Comparison of ENCODE assay signal across 8 cellular contexts in genomic region chr10:27099916-27100799, GRCh38. TPM values are rescaled to one million over a fixed set of nuclear protein-coding genes. Genes with fewer than 3 reads are reported as not detected.
DNase-seq lines count a peak whose midpoint lies in the region; ATAC-seq and TF ChIP-seq lines count a peak whose summit lies in the region.

ANKRD26 (minus strand) TSS chr10:27100494; CDS start chr10:27100326, 168 bp downstream.

- H3K4me1 ChIP-seq in esophagus (ENCODE audit: control insufficient read depth in 2 of 2, insufficient read depth in 2 of 2, low read length in 1 of 2): no peaks in the 10 kb centered on the region
- peaks cover 3 to 5% of the 10 kb centered on the region in 2 donors for H3K4me1 ChIP-seq in mucosa of rectum (ENCODE audit: control insufficient read depth in 2 of 2, insufficient read depth in 2 of 2, low read length in 2 of 2)

- H3K27ac Mint-ChIP-seq in activated T-cell treated with anti-CD3 and anti-CD28 coated beads, Interleukin-2, amount 50 U/mL, for 24 hours: peak within 1 kb of the TSS; percentile 98

- H3K9me3 ChIP-seq in esophagus (ENCODE audit: control insufficient read depth in 2 of 2, insufficient read depth in 1 of 2, low read depth in 1 of 2, low read length in 1 of 2): no peaks in the 10 kb centered on the region
- no peaks in the 10 kb centered on the region for H3K9me3 ChIP-seq in mucosa of rectum (ENCODE audit: control insufficient read depth in 2 of 2, low read length in 2 of 2)

- H3K36me3 Mint-ChIP-seq in activated T-cell treated with anti-CD3 and anti-CD28 coated beads, Interleukin-2, amount 50 U/mL, for 24 hours (ENCODE audit: low read depth): peaks cover 22% of the 10 kb centered on the region

- no peaks in the 10 kb centered on the region for H3K9me3 Mint-ChIP-seq in activated T-cell treated with anti-CD3 and anti-CD28 coated beads, Interleukin-2, amount 50 U/mL, for 24 hours

- DNase-seq in DMS153 treated with DMSO at 0.1 percent for 48 hours (lab: John Stamatoyannopoulos, UW; ENCODE audit: unreplicated experiment): peak; percentile 67
- peak; percentile 50 for DNase-seq in OCI-M2 (lab: John Stamatoyannopoulos, UW; ENCODE audit: unreplicated experiment)
- peak; percentile 97 for DNase-seq in activated T-cell treated with anti-CD3 and anti-CD28 coated beads, Interleukin-2, amount 50 U/mL, for 24 hours
- DNase-seq in stimulated activated CD8-positive, alpha-beta memory T cell treated with anti-CD3 and anti-CD28 coated beads, Interleukin-4, amount 100 ng/mL, for 4 hours (ENCODE audit: low read depth in 2 of 2, low spot score in 1 of 2): peak; percentile 89 to 93

- H3K4me1 Mint-ChIP-seq in activated T-cell treated with anti-CD3 and anti-CD28 coated beads, Interleukin-2, amount 50 U/mL, for 24 hours (ENCODE audit: low read depth): peaks cover 49% of the 10 kb centered on the region

- peak within 1 kb of the TSS; percentile 71 for H3K9ac ChIP-seq in mucosa of rectum (ENCODE audit: low read depth in 1 of 2, low read length in 2 of 2)

- TF ChIP-seq RAD21 in Ishikawa (IDR thresholded peaks at IDR 0.05; ENCODE audit: low read depth): no peak

- no peaks in the 10 kb centered on the region for H3K27me3 Mint-ChIP-seq in activated T-cell treated with anti-CD3 and anti-CD28 coated beads, Interleukin-2, amount 50 U/mL, for 24 hours

- no peak for TF ChIP-seq EP300 in Ishikawa (IDR thresholded peaks at IDR 0.05; ENCODE audit: borderline replicate concordance)

- peak; percentile 79 for ATAC-seq in GM21576 (IDR thresholded peaks at IDR 0.05; ENCODE audit: unreplicated experiment)

- 0% methylated on average over 63 to 65 of the region's 65 CpGs for WGBS in esophagus, 2 donors

- H3K4me3 ChIP-seq in esophagus (ENCODE audit: low read depth in 1 of 2, low read length in 2 of 2): peak within 1 kb of the TSS; percentile 73 to 77
- peak within 1 kb of the TSS; percentile 87 to 92 for H3K4me3 ChIP-seq in mucosa of rectum (ENCODE audit: low read length in 2 of 2)

- H3K36me3 ChIP-seq in esophagus (ENCODE audit: control insufficient read depth in 2 of 2, insufficient read depth in 2 of 2, low read length in 1 of 2) (no peaks in the 10 kb centered on the region), mucosa of rectum (ENCODE audit: control insufficient read depth in 2 of 2, insufficient read depth in 2 of 2, low read length in 2 of 2) (no peaks in the 10 kb centered on the region)

- H3K27me3 ChIP-seq in esophagus (ENCODE audit: control insufficient read depth in 1 of 2, insufficient read depth in 2 of 2, low read length in 2 of 2) (no peaks in the 10 kb centered on the region), mucosa of rectum (ENCODE audit: control insufficient read depth in 2 of 2, insufficient read depth in 2 of 2, low read length in 2 of 2) (no peaks in the 10 kb centered on the region)

- peak within 1 kb of the TSS; percentile 89 for H3K4me3 Mint-ChIP-seq in activated T-cell treated with anti-CD3 and anti-CD28 coated beads, Interleukin-2, amount 50 U/mL, for 24 hours

- H3K27ac ChIP-seq in esophagus (ENCODE audit: low read depth in 2 of 2, low read length in 1 of 2) (peak within 1 kb of the TSS; percentile 94), mucosa of rectum (ENCODE audit: low read depth in 2 of 2, low read length in 2 of 2) (peak within 1 kb of the TSS; percentile 85 to 86)

TF ChIP-seq in Ishikawa, 13 proteins besides CTCF, POLR2A, EP300 and RAD21:
- TF ChIP-seq CREB1 (IDR thresholded peaks at IDR 0.05; ENCODE audit: low read depth) (no peak), CEBPB (IDR thresholded peaks at IDR 0.05) (no peak), NFIC (IDR thresholded peaks at IDR 0.05) (no peak), FOXM1 (IDR thresholded peaks at IDR 0.05; ENCODE audit: borderline replicate concordance, low read depth) (no peak), ZBTB7A (IDR thresholded peaks at IDR 0.05; ENCODE audit: low read depth) (peak; percentile 34; the same call in 1 of the 2 replicates), TCF12 (IDR thresholded peaks at IDR 0.05; ENCODE audit: low read depth) (0 out of 2 replicates have a peak, but pooled peaks have one; percentile 8), TEAD4 (IDR thresholded peaks at IDR 0.05) (no peak), REST (IDR thresholded peaks at IDR 0.05; ENCODE audit: low read depth) (no peak), TAF1 (IDR thresholded peaks at IDR 0.05; ENCODE audit: low read depth) (peak; percentile 86), YY1 (IDR thresholded peaks at IDR 0.05; ENCODE audit: low read depth) (no peak), MAX (IDR thresholded peaks at IDR 0.05) (peak; percentile 55), USF1 (IDR thresholded peaks at IDR 0.05) (no peak), EGR1 (IDR thresholded peaks at IDR 0.05) (peak; percentile 81)

RNA-seq across cellular contexts. Expression of gene ANKRD26, which starts in this region (rescaled TPM):
- polyA plus RNA-seq in esophagus: 1 to 10 TPM; 1.5 to 2.6 TPM

Comparison
In these comparisons a context has a peak if more than half of its experiments do, and no peak if none do; other contexts are left out.
1. Peak in every context shown above with its lines: DNase-seq, ATAC-seq, H3K4me3 ChIP-seq and H3K27ac ChIP-seq.